In genomic region chr19:1469936-1470863, GRCh38 we compare ENCODE assay signal across 8 cellular contexts. TPM values are rescaled to one million over a fixed set of nuclear protein-coding genes. Genes with fewer than 3 reads are reported as not detected.
DNase-seq lines count a peak whose midpoint lies in the region; ATAC-seq and TF ChIP-seq lines count a peak whose summit lies in the region.

No MANE protein-coding gene starts in this region.

- H3K4me1 Mint-ChIP-seq in brain, result peaks cover 16% of the 10 kb centered on the region

- no peaks in the 10 kb centered on the region for H3K36me3 Mint-ChIP-seq in brain

- DNase-seq in SHP77 (lab: John Stamatoyannopoulos, UW) (peak; percentile 45 to 56), SHP77 treated with DMSO at 0.1 percent for 48 hours (lab: John Stamatoyannopoulos, UW) (no peak), T-helper 2 cell (peak; percentile 35 to 68 (median 62)), left lobe of liver (ENCODE audit: low spot score) (no peak), cerebellar nuclear complex (lab: John Stamatoyannopoulos, UW) (no peak)
- DNase-seq in stimulated activated CD8-positive, alpha-beta memory T cell treated with anti-CD3 and anti-CD28 coated beads, Interleukin-12 subunit alpha, Interleukin-12 subunit beta, amount 100 ng/mL, for 4 hours (ENCODE audit: low read depth), result peak; percentile 53

- peak overlapping the region in 3 of 5 experiments; percentile 42 to 73 (median 62) for H3K4me3 Mint-ChIP-seq in brain

- TF ChIP-seq CTCF in brain (conservative IDR thresholded peaks at IDR 0.05), result no peak

- no peaks in the 10 kb centered on the region for H3K9me3 Mint-ChIP-seq in brain

- ATAC-seq in left lobe of liver (peak; percentile 60), GM19395 (IDR thresholded peaks at IDR 0.05; ENCODE audit: unreplicated experiment) (no peak)

- H3K27me3 Mint-ChIP-seq in brain, result no peaks in the 10 kb centered on the region

- peak overlapping the region in 3 of 5 experiments; percentile 38 to 74 (median 38) for H3K27ac Mint-ChIP-seq in brain

RNA-seq across cellular contexts. Expression of gene C19orf25, which starts 8.8 kb away (rescaled TPM):
- polyA plus RNA-seq in brain (ENCODE audit: insufficient read depth, low read depth, low replicate concordance), result 101 TPM
- total RNA-seq in left lobe of liver, result 19.2 TPM

RNA-seq across cellular contexts. Expression of gene PCSK4, which starts 19.9 kb away (rescaled TPM):
- 3.9 TPM for polyA plus RNA-seq in brain (ENCODE audit: insufficient read depth, low read depth, low replicate concordance)
- 4.8 TPM for total RNA-seq in left lobe of liver

RNA-seq across cellular contexts. Expression of gene APC2, which starts 20.3 kb away (rescaled TPM):
- 69.7 TPM for polyA plus RNA-seq in brain (ENCODE audit: insufficient read depth, low read depth, low replicate concordance)
- 0.13 TPM for total RNA-seq in left lobe of liver

RNA-seq across cellular contexts. Expression of gene REEP6, which starts 20.8 kb away (rescaled TPM):
- polyA plus RNA-seq in brain (ENCODE audit: insufficient read depth, low read depth, low replicate concordance), result 10.4 TPM
- 118 TPM for total RNA-seq in left lobe of liver

RNA-seq across cellular contexts. Expression of gene RPS15, which starts 32.0 kb away (rescaled TPM):
- 3,425 TPM for polyA plus RNA-seq in brain (ENCODE audit: insufficient read depth, low read depth, low replicate concordance)
- total RNA-seq in left lobe of liver, result 410 TPM

Comparison
In these comparisons a context has a peak if more than half of its experiments do, and no peak if none do; other contexts are left out.
1. DNase-seq: peak in SHP77 (2 of 2), T-helper 2 cell (5 of 5) and stimulated activated CD8-positive, alpha-beta memory T cell treated with anti-CD3 and anti-CD28 coated beads, Interleukin-12 subunit alpha, Interleukin-12 subunit beta, amount 100 ng/mL, for 4 hours (single experiment); none in SHP77 treated with DMSO at 0.1 percent for 48 hours (single experiment), left lobe of liver (single experiment) and cerebellar nuclear complex (0 of 2).